ENCODE assay signal across 12 cellular contexts in genomic region chr10:22222236-22223190, GRCh38. TPM values are rescaled to one million over a fixed set of nuclear protein-coding genes. Genes with fewer than 3 reads are reported as not detected.
DNase-seq lines count a peak whose midpoint lies in the region; ATAC-seq and TF ChIP-seq lines count a peak whose summit lies in the region.
"Had no signal": no experiment of that assay in that cellular context is flagged by ENCODE, and none has a peak within 500 bp of the region (broad histone marks: within the 10 kb centered on the region; RNA-seq: fewer than 3 reads in every experiment).

No MANE protein-coding gene starts in this region.

- intact Hi-C loops in activated CD8-positive, alpha-beta T cell treated with anti-CD3 and anti-CD28 coated beads for 36 hours (cut with micrococcal nuclease): loop anchor here (10.0 kb wide), 1 partner anchor 218 kb away; the partner anchor contains the start of gene DNAJC1
- intact Hi-C loops in uterus (cut with DNase I; ENCODE audit: low total_unique reads): no loop called here

- no peak overlapping the region for H3K27ac Mint-ChIP-seq in activated CD8-positive, alpha-beta T cell treated with anti-CD3 and anti-CD28 coated beads for 36 hours
- H3K27ac Mint-ChIP-seq in activated CD8-positive, alpha-beta T cell treated with anti-CD3 and anti-CD28 coated beads, Interleukin-2, amount 10 ng/mL, durations not matched to agents 7 days and 5 days: no peak overlapping the region

- peaks cover 4% of the 10 kb centered on the region for H3K27me3 Mint-ChIP-seq in activated CD8-positive, alpha-beta T cell treated with anti-CD3 and anti-CD28 coated beads for 36 hours
- H3K27me3 Mint-ChIP-seq in activated CD8-positive, alpha-beta T cell treated with anti-CD3 and anti-CD28 coated beads, Interleukin-2, amount 10 ng/mL, durations not matched to agents 7 days and 5 days (ENCODE audit: low read depth): peaks cover 12% of the 10 kb centered on the region

- H3K36me3 ChIP-seq in uterus: no peaks in the 10 kb centered on the region
- H3K36me3 ChIP-seq: upper lobe of left lung had no signal

- no peaks in the 10 kb centered on the region for H3K27me3 ChIP-seq in uterus
- H3K27me3 ChIP-seq: upper lobe of left lung had no signal

- peaks cover 20% of the 10 kb centered on the region for H3K4me1 Mint-ChIP-seq in activated CD8-positive, alpha-beta T cell treated with anti-CD3 and anti-CD28 coated beads for 36 hours (ENCODE audit: low read depth)
- peaks cover 10% of the 10 kb centered on the region for H3K4me1 Mint-ChIP-seq in activated CD8-positive, alpha-beta T cell treated with anti-CD3 and anti-CD28 coated beads, Interleukin-2, amount 10 ng/mL, durations not matched to agents 7 days and 5 days (ENCODE audit: low read depth)

- no peak for TF ChIP-seq CTCF in activated CD8-positive, alpha-beta T cell treated with anti-CD3 and anti-CD28 coated beads for 36 hours (IDR thresholded peaks at IDR 0.05)
- TF ChIP-seq CTCF in uterus (IDR thresholded peaks at IDR 0.05): no peak

- no peak overlapping the region for H3K27ac ChIP-seq in uterus
- H3K27ac ChIP-seq: upper lobe of left lung had no signal

- DNase-seq in activated CD8-positive, alpha-beta T cell treated with anti-CD3 and anti-CD28 coated beads for 36 hours: peak; percentile 54
- DNase-seq in activated CD8-positive, alpha-beta T cell treated with anti-CD3 and anti-CD28 coated beads, Interleukin-2, amount 10 ng/mL, durations not matched to agents 7 days and 5 days: no peak
- DNase-seq in activated naive CD4-positive, alpha-beta T cell treated with anti-CD3 and anti-CD28 coated beads, Interleukin-2, amount 50 U/mL, for 16 hours: peak; percentile 19
- DNase-seq in uterus (no peak), UCSD-AML1 (lab: John Stamatoyannopoulos, UW; ENCODE audit: unreplicated experiment) (no peak)
- DNase-seq: posterior cingulate gyrus; stimulated activated CD8-positive, alpha-beta memory T cell treated with anti-CD3 and anti-CD28 coated beads, Interleukin-4, amount 100 ng/mL, for 48 hours; upper lobe of left lung had no signal

- no peaks in the 10 kb centered on the region for H3K9me3 ChIP-seq in uterus
- H3K9me3 ChIP-seq: upper lobe of left lung had no signal

- ATAC-seq in activated CD8-positive, alpha-beta T cell treated with anti-CD3 and anti-CD28 coated beads for 36 hours: peak; percentile 89
- ATAC-seq in activated CD8-positive, alpha-beta T cell treated with anti-CD3 and anti-CD28 coated beads, Interleukin-2, amount 10 ng/mL, durations not matched to agents 7 days and 5 days: no peak
- peak; percentile 90 for ATAC-seq in GM19351 (IDR thresholded peaks at IDR 0.05; ENCODE audit: unreplicated experiment)
- peak; percentile 69 for ATAC-seq in HG02973 (IDR thresholded peaks at IDR 0.05; ENCODE audit: unreplicated experiment)
- no peak for ATAC-seq in HG03469 (IDR thresholded peaks at IDR 0.05; ENCODE audit: unreplicated experiment)

- CTCF ChIA-PET in activated CD8-positive, alpha-beta T cell treated with anti-CD3 and anti-CD28 coated beads for 36 hours (lab: Charles Lee): interaction anchor here (1.0 kb wide), 1 partner anchor 13 kb away, joined by 3 read pairs; no protein-coding TSS in a partner anchor
- CTCF ChIA-PET in activated CD8-positive, alpha-beta T cell treated with anti-CD3 and anti-CD28 coated beads, Interleukin-2, amount 10 ng/mL, durations not matched to agents 7 days and 5 days (lab: Charles Lee): no interaction called here

- POLR2A ChIA-PET in activated CD8-positive, alpha-beta T cell treated with anti-CD3 and anti-CD28 coated beads for 36 hours (lab: Charles Lee): no interaction called here
- POLR2A ChIA-PET in activated CD8-positive, alpha-beta T cell treated with anti-CD3 and anti-CD28 coated beads, Interleukin-2, amount 10 ng/mL, durations not matched to agents 7 days and 5 days (lab: Charles Lee): no interaction called here

- no peak for TF ChIP-seq POLR2A in uterus (IDR thresholded peaks at IDR 0.05)

- H3K4me3 Mint-ChIP-seq in activated CD8-positive, alpha-beta T cell treated with anti-CD3 and anti-CD28 coated beads for 36 hours: no peak overlapping the region
- H3K4me3 Mint-ChIP-seq in activated CD8-positive, alpha-beta T cell treated with anti-CD3 and anti-CD28 coated beads, Interleukin-2, amount 10 ng/mL, durations not matched to agents 7 days and 5 days: no peak overlapping the region

- H3K36me3 Mint-ChIP-seq in activated CD8-positive, alpha-beta T cell treated with anti-CD3 and anti-CD28 coated beads for 36 hours (ENCODE audit: low read depth): no peaks in the 10 kb centered on the region
- peaks cover 2% of the 10 kb centered on the region for H3K36me3 Mint-ChIP-seq in activated CD8-positive, alpha-beta T cell treated with anti-CD3 and anti-CD28 coated beads, Interleukin-2, amount 10 ng/mL, durations not matched to agents 7 days and 5 days (ENCODE audit: low read depth)

- H3K4me3 ChIP-seq in uterus: no peak overlapping the region
- H3K4me3 ChIP-seq: upper lobe of left lung had no signal

- no peaks in the 10 kb centered on the region for H3K4me1 ChIP-seq in uterus
- H3K4me1 ChIP-seq: upper lobe of left lung had no signal

- no peaks in the 10 kb centered on the region for H3K9me3 Mint-ChIP-seq in activated CD8-positive, alpha-beta T cell treated with anti-CD3 and anti-CD28 coated beads for 36 hours
- no peaks in the 10 kb centered on the region for H3K9me3 Mint-ChIP-seq in activated CD8-positive, alpha-beta T cell treated with anti-CD3 and anti-CD28 coated beads, Interleukin-2, amount 10 ng/mL, durations not matched to agents 7 days and 5 days (ENCODE audit: insufficient read depth)

RNA-seq across cellular contexts. Expression of gene EBLN1, which starts 4.7 kb away (rescaled TPM):
- not detected for total RNA-seq in activated CD8-positive, alpha-beta T cell treated with anti-CD3 and anti-CD28 coated beads for 36 hours
- total RNA-seq in activated CD8-positive, alpha-beta T cell treated with anti-CD3 and anti-CD28 coated beads, Interleukin-2, amount 10 ng/mL, durations not matched to agents 7 days and 5 days: not detected
- under 1 TPM in 1 of 4 donors, not detected in 3; 0.21 TPM for total RNA-seq in uterus
- total RNA-seq: cerebellum, upper lobe of left lung had no signal

Comparison
In these comparisons a context has a peak if more than half of its experiments do, and no peak if none do; other contexts are left out.
1. ATAC-seq: peak in activated CD8-positive, alpha-beta T cell treated with anti-CD3 and anti-CD28 coated beads for 36 hours (single experiment), GM19351 (single experiment) and HG02973 (single experiment); none in activated CD8-positive, alpha-beta T cell treated with anti-CD3 and anti-CD28 coated beads, Interleukin-2, amount 10 ng/mL, durations not matched to agents 7 days and 5 days (single experiment) and HG03469 (single experiment).
2. DNase-seq: peak in activated CD8-positive, alpha-beta T cell treated with anti-CD3 and anti-CD28 coated beads for 36 hours (single experiment) and activated naive CD4-positive, alpha-beta T cell treated with anti-CD3 and anti-CD28 coated beads, Interleukin-2, amount 50 U/mL, for 16 hours (single experiment); none in activated CD8-positive, alpha-beta T cell treated with anti-CD3 and anti-CD28 coated beads, Interleukin-2, amount 10 ng/mL, durations not matched to agents 7 days and 5 days (single experiment), uterus (0 of 2) and UCSD-AML1 (single experiment).